1 cellular context compared by ENCODE assay signal in the genomic region with DNA sequence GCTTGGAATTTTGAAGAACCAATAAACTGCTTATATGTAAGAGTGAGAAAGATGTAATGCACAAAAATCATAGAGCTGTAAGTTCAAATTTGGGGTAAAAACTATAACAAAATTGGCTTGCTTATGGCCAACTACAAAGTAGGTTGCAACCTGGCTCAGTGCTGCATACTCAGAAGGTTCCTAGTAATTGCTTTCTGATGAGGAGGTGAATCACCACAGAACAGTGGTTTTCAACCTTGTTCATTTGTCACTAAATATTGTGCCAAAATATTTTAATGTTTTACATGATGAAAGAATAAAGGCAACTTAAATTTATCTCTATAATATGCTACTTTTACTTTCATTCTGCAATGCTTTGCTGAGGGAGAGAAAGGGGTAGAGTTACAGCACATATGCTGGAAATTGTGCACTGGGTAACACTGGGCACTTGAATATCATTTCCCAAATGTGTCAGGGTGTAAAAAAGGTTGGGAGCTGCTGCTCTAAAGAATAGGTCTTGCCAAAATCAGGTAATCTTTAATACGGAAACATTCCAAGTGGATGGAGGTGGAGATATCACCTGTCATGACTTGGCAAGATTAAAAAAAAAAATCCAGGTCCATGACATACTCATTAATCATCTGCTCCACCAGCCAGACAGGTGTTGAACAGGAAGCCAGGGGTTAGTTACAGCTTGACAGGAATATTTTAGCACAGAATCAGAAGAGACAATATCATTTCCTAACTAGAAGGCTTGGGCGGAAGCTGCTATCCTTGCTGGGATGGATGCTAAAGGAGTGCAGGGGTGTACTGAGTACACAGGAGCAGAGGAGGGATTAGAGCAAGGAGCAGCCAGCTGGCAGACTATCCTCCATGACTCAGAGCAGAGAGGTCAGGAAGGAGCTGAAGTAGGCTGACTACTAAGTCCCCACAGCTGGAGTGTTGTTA.
TF ChIP-seq lines count a peak whose summit lies in the region.

No MANE protein-coding gene starts in this region.

TF ChIP-seq in K562, 482 proteins besides CTCF, POLR2A, EP300 and RAD21:
- TF ChIP-seq, protein P1, sequence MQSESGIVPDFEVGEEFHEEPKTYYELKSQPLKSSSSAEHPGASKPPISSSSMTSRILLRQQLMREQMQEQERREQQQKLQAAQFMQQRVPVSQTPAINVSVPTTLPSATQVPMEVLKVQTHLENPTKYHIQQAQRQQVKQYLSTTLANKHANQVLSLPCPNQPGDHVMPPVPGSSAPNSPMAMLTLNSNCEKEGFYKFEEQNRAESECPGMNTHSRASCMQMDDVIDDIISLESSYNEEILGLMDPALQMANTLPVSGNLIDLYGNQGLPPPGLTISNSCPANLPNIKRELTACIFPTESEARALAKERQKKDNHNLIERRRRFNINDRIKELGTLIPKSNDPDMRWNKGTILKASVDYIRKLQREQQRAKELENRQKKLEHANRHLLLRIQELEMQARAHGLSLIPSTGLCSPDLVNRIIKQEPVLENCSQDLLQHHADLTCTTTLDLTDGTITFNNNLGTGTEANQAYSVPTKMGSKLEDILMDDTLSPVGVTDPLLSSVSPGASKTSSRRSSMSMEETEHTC (IDR thresholded peaks at IDR 0.05) = no peak
- TF ChIP-seq ILK (tag; IDR thresholded peaks at IDR 0.05; ENCODE audit: borderline replicate concordance, low read depth) (no peak), ZNF445 (CRISPR knock-in tag; IDR thresholded peaks at IDR 0.05; ENCODE audit: low read depth) (no peak), MEIS2 (IDR thresholded peaks at IDR 0.05; ENCODE audit: partially characterized antibody) (peak; percentile 35)
- TF ChIP-seq, protein P2, sequence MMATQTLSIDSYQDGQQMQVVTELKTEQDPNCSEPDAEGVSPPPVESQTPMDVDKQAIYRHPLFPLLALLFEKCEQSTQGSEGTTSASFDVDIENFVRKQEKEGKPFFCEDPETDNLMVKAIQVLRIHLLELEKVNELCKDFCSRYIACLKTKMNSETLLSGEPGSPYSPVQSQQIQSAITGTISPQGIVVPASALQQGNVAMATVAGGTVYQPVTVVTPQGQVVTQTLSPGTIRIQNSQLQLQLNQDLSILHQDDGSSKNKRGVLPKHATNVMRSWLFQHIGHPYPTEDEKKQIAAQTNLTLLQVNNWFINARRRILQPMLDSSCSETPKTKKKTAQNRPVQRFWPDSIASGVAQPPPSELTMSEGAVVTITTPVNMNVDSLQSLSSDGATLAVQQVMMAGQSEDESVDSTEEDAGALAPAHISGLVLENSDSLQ (IDR thresholded peaks at IDR 0.05) = 0 out of 2 replicates have a peak, but pooled peaks have one; percentile 12
